In the genomic region with DNA sequence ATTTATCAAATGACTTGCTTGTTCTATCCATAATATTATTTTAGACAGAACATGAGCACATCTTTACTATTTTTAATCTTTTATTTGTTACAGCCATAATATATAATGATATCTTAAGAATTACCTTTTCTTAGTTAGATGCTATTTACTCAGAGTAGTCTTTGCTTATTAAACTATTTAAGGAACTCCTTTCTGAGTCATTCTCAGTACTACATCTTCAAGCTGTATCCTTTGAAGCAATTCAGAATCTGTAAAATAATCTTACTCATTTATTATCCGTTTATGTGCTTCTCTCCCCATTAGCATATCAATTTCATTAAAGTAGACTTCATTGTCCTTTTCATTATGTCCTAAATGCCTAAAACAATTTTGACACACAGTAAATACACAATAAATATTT, we compare ENCODE assay signal across 19 cellular contexts.
DNase-seq lines count a peak whose midpoint lies in the region; ATAC-seq, FAIRE-seq and TF ChIP-seq lines count a peak whose summit lies in the region.
"Had no signal": no experiment of that assay in that cellular context is flagged by ENCODE, and none has a peak within 500 bp of the region (broad histone marks: within the 10 kb centered on the region; RNA-seq: fewer than 3 reads in every experiment).

No MANE protein-coding gene starts in this region.

- H3K79me1 ChIP-seq in IMR-90 (ENCODE audit: low read depth in 1 of 2, low read length in 2 of 2): no peaks in the 10 kb centered on the region

- no peak for TF ChIP-seq POLR2A in IMR-90 (IDR thresholded peaks at IDR 0.05; ENCODE audit: low read depth, low read length)
- TF ChIP-seq POLR2A in lower leg skin (IDR thresholded peaks at IDR 0.05): no peak

- no TSS peak for BruUV-seq in IMR-90 (replicated peaks; lab: Mats Ljungman, UMichigan)

- H2AK9ac ChIP-seq in IMR-90 (replicated peaks; ENCODE audit: low read depth, low read length, poor library complexity): no peak overlapping the region

- H3K4ac ChIP-seq in IMR-90 (ENCODE audit: low read depth, low read length): no peak overlapping the region

- no peaks in the 10 kb centered on the region for H4K20me1 ChIP-seq in IMR-90 (ENCODE audit: insufficient read depth, low read length)
- H4K20me1 ChIP-seq: BLaER1 had no signal

- H3K27ac ChIP-seq in IMR-90 (ENCODE audit: insufficient read depth, low read length) (no peak overlapping the region), kidney (ENCODE audit: low read depth in 2 of 2, low read length in 2 of 2) (no peak overlapping the region)
- H3K27ac ChIP-seq: BLaER1 had no signal

- H3K4me2 ChIP-seq in IMR-90 (ENCODE audit: low read depth, low read length): no peak overlapping the region
- H3K4me2 ChIP-seq: BLaER1, GM23338 had no signal

- no peaks in the 10 kb centered on the region for H3K9me1 ChIP-seq in IMR-90 (ENCODE audit: insufficient read depth, low read length)

- no peak overlapping the region for H4K5ac ChIP-seq in IMR-90 (ENCODE audit: low read depth, low read length)

- dilution Hi-C loops in IMR-90 (cut with HindIII; ENCODE audit: low sequenced_read_pairs, unreplicated experiment): no loop called here

- H3K4me1 ChIP-seq in IMR-90 (ENCODE audit: control insufficient read depth, insufficient read depth, low read length) (no peaks in the 10 kb centered on the region), kidney (ENCODE audit: control insufficient read depth in 1 of 2, insufficient read depth in 1 of 2, low read depth in 1 of 2, low read length in 2 of 2) (no peaks in the 10 kb centered on the region)
- H3K4me1 ChIP-seq: BLaER1 had no signal

- no peak overlapping the region for H4K91ac ChIP-seq in IMR-90 (ENCODE audit: insufficient read depth, low read depth, low read length)

- H2BK5ac ChIP-seq in IMR-90 (ENCODE audit: low read depth, low read length, poor library complexity, severe bottlenecking): peak overlapping the region; percentile 38

- peak; percentile 55 for FAIRE-seq in endometrium (lab: Jason Lieb, UNC)
- peak; percentile 21 for FAIRE-seq in kidney (lab: Jason Lieb, UNC)
- FAIRE-seq: A204.1, GM12892, GM18507, H54, HepG2 had no signal

- WGBS in IMR-90 (ENCODE audit: extremely low coverage in 2 of 2, insufficient read length in 1 of 2), 2 experiments: no CpG with 5 or more reads among the region's 1 CpG
- WGBS in lower leg skin, 2 donors: 65 to 67% methylated on average over 1 of the region's 1 CpG

- H3K9me3 ChIP-seq in IMR-90 (ENCODE audit: control insufficient read depth, insufficient read depth, low read length): peaks cover 5% of the 10 kb centered on the region
- H3K9me3 ChIP-seq in kidney (ENCODE audit: control insufficient read depth in 1 of 2, low read length in 2 of 2): peaks cover 0 to 7% of the 10 kb centered on the region in 2 donors

- ATAC-seq in IMR-90 (ENCODE audit: low read depth): peak; percentile 59
- ATAC-seq: GM23338, HCT116, HepG2 had no signal

- H2BK120ac ChIP-seq in IMR-90 (ENCODE audit: low read depth, low read length): no peak overlapping the region

- H4K8ac ChIP-seq in IMR-90 (ENCODE audit: low read depth in 2 of 2, low read length in 2 of 2): no peak overlapping the region

- H3K9ac ChIP-seq in IMR-90 (ENCODE audit: low read depth, low read length) (no peak overlapping the region), kidney (ENCODE audit: low read length in 2 of 2) (no peak overlapping the region)
- H3K9ac ChIP-seq: BLaER1 had no signal

- no peak for TF ChIP-seq CTCF in IMR-90 (conservative IDR thresholded peaks at IDR 0.05; ENCODE audit: low read depth, low read length)
- no peak for TF ChIP-seq CTCF in kidney (IDR thresholded peaks at IDR 0.05; ENCODE audit: borderline replicate concordance, extremely low read depth, insufficient read depth)
- no peak for TF ChIP-seq CTCF in lower leg skin (IDR thresholded peaks at IDR 0.05)

- H2BK15ac ChIP-seq in IMR-90 (ENCODE audit: low read depth, low read length): no peak overlapping the region

- no peak overlapping the region for H3K18ac ChIP-seq in IMR-90 (ENCODE audit: low read depth, low read length)

- POLR2A ChIA-PET in IMR-90 (lab: Charles Lee; ENCODE audit: unreplicated experiment): no interaction called here

- no peak overlapping the region for H2AK5ac ChIP-seq in IMR-90 (ENCODE audit: low read depth, low read length)

- no peak overlapping the region for H3K14ac ChIP-seq in IMR-90 (replicated peaks; ENCODE audit: low read depth, low read length)

- H3K23ac ChIP-seq in IMR-90 (ENCODE audit: low read depth, low read length): no peak overlapping the region

- H3K36me3 ChIP-seq in IMR-90 (ENCODE audit: control insufficient read depth, insufficient read depth, low read length) (no peaks in the 10 kb centered on the region), kidney (ENCODE audit: control insufficient read depth in 1 of 2, insufficient read depth in 2 of 2, low read length in 2 of 2) (no peaks in the 10 kb centered on the region)
- H3K36me3 ChIP-seq: BLaER1 had no signal

- no peak for TF ChIP-seq RAD21 in IMR-90 (IDR thresholded peaks at IDR 0.05; ENCODE audit: low read length)

- H2BK20ac ChIP-seq in IMR-90 (ENCODE audit: low read depth, low read length): no peak overlapping the region

- H3K27me3 ChIP-seq in IMR-90 (ENCODE audit: control insufficient read depth, insufficient read depth, low read length): no peaks in the 10 kb centered on the region
- H3K27me3 ChIP-seq: BLaER1 had no signal

- DNase-seq in IMR-90: peak; percentile 23
- no peak for DNase-seq in kidney
- no peak for DNase-seq in NCI-H146 (lab: John Stamatoyannopoulos, UW)
- no peak for DNase-seq in lower leg skin (ENCODE audit: low spot score in 2 of 2)
- no peak for DNase-seq in AG08395 (ENCODE audit: low spot score)
- DNase-seq: CD4-positive, alpha-beta memory T cell; DMS153; DMS79; GDM1; HFFc6 had no signal

- H3K4me3 ChIP-seq in IMR-90 (ENCODE audit: insufficient read depth, low read depth, low read length) (no peak overlapping the region), kidney (ENCODE audit: low read length in 2 of 2) (no peak overlapping the region), lower leg skin (ENCODE audit: low read depth, poor library complexity, severe bottlenecking) (no peak overlapping the region)
- H3K4me3 ChIP-seq: BLaER1, GM23338 had no signal

- intact Hi-C loops in IMR-90 (cut with micrococcal nuclease) (no loop called here), kidney (cut with DNase I) (no loop called here), lower leg skin (cut with DNase I; ENCODE audit: low total_unique reads) (no loop called here)

- no peak overlapping the region; the same call in 1 of the 2 replicates for H3K56ac ChIP-seq in IMR-90 (ENCODE audit: extremely low read depth, insufficient read depth, low read length)

- no peak overlapping the region for H2AFZ ChIP-seq in IMR-90 (replicated peaks; ENCODE audit: low read length, poor library complexity)
- H2AFZ ChIP-seq: GM23338 had no signal

- CTCF ChIA-PET in IMR-90 (lab: Yijun Ruan, JAX): interaction anchor here (0.9 kb wide), 1 partner anchor 24 kb away, joined by 3 read pairs; no protein-coding TSS in a partner anchor

- in situ Hi-C loops in IMR-90 (cut with MboI; ENCODE audit: low sequenced_read_pairs): no loop called here

TF ChIP-seq in IMR-90, 13 proteins besides CTCF, POLR2A, EP300 and RAD21:
- TF ChIP-seq MAZ (IDR thresholded peaks at IDR 0.05; ENCODE audit: borderline replicate concordance, low read depth, low read length) (no peak), RFX5 (IDR thresholded peaks at IDR 0.05; ENCODE audit: low read depth, low read length) (no peak), MAFK (IDR thresholded peaks at IDR 0.05; ENCODE audit: low read depth, low read length) (no peak), USF2 (IDR thresholded peaks at IDR 0.05; ENCODE audit: low read depth, low read length) (no peak), CEBPB (IDR thresholded peaks at IDR 0.05; ENCODE audit: low read depth, low read length) (no peak), RCOR1 (IDR thresholded peaks at IDR 0.05; ENCODE audit: insufficient replicate concordance, low read length) (no peak)
